In the genomic region with DNA sequence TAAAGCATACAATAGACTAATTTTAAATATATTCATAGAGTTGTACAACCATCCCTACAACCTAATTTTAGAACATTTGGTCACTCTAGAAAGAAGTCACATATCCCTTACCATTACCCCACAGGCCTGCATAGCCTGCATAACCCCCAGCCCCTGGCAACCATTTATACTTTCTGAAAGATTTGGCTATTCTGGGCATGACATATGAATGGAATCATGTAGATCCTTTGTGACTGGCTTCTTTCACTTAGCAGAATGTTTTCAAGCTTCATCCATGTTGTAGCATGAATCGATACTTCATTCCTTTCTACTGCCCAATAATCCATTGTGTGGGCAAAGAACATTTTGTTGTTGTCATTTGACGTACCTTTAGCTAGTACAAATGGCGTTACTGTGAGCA, we compare ENCODE assay signal across 14 cellular contexts.
DNase-seq lines count a peak whose midpoint lies in the region; ATAC-seq and TF ChIP-seq lines count a peak whose summit lies in the region.
"Had no signal": no experiment of that assay in that cellular context is flagged by ENCODE, and none has a peak within 500 bp of the region (broad histone marks: within the 10 kb centered on the region; RNA-seq: fewer than 3 reads in every experiment).

No MANE protein-coding gene starts in this region.

- H3K4ac ChIP-seq in IMR-90 (ENCODE audit: low read depth, low read length): peak overlapping the region; percentile 93

- H2BK5ac ChIP-seq in IMR-90 (ENCODE audit: low read depth, low read length, poor library complexity, severe bottlenecking): peak overlapping the region; percentile 90

- H3K9me3 ChIP-seq in IMR-90 (ENCODE audit: control insufficient read depth, insufficient read depth, low read length) (no peaks in the 10 kb centered on the region), thoracic aorta (no peaks in the 10 kb centered on the region)

- peak overlapping the region; percentile 80 for H3K14ac ChIP-seq in IMR-90 (replicated peaks; ENCODE audit: low read depth, low read length)

- CTCF ChIA-PET in IMR-90 (lab: Yijun Ruan, JAX): no interaction called here

- DNase-seq in IMR-90: no peak
- DNase-seq in endothelial cell (ENCODE audit: low spot score): no peak
- no peak for DNase-seq in mesothelial cell of epicardium (ENCODE audit: low spot score in 2 of 2, unreplicated experiment in 2 of 2)
- DNase-seq in thoracic aorta (ENCODE audit: low spot score): no peak
- DNase-seq in AG08396 (ENCODE audit: low spot score): no peak
- DNase-seq: AML-193; DMS 273 treated with DMSO at 0.1 percent for 48 hours; effector memory CD4-positive, alpha-beta T cell; NCI-H187 treated with DMSO at 0.1 percent for 48 hours; NCI-H510A had no signal

- no peak overlapping the region for H2AFZ ChIP-seq in IMR-90 (replicated peaks; ENCODE audit: low read length, poor library complexity)

- H3K9me3 Mint-ChIP-seq in endothelial cell (ENCODE audit: unreplicated experiment) (no peaks in the 10 kb centered on the region), mesothelial cell of epicardium (no peaks in the 10 kb centered on the region)
- H3K9me3 Mint-ChIP-seq in activated T-helper 17 cell treated with anti-CD3 and anti-CD28 coated beads, Interleukin-2, amount 50 U/mL, for 72 hours: no peaks in the 10 kb centered on the region

- H2AK9ac ChIP-seq in IMR-90 (replicated peaks; ENCODE audit: low read depth, low read length, poor library complexity): peak overlapping the region; percentile 35

- POLR2A ChIA-PET in IMR-90 (lab: Charles Lee; ENCODE audit: unreplicated experiment): no interaction called here

- BruUV-seq in IMR-90 (replicated peaks; lab: Mats Ljungman, UMichigan): no TSS peak

- H3K4me1 ChIP-seq in IMR-90 (ENCODE audit: control insufficient read depth, insufficient read depth, low read length): peaks cover 41% of the 10 kb centered on the region
- H3K4me1 ChIP-seq in thoracic aorta (ENCODE audit: control insufficient read depth in 1 of 2, low read depth in 2 of 2): peaks cover 38 to 96% of the 10 kb centered on the region in 2 donors

- H4K5ac ChIP-seq in IMR-90 (ENCODE audit: low read depth, low read length): peak overlapping the region; percentile 74

- H3K36me3 ChIP-seq in IMR-90 (ENCODE audit: control insufficient read depth, insufficient read depth, low read length): no peaks in the 10 kb centered on the region
- no peaks in the 10 kb centered on the region for H3K36me3 ChIP-seq in thoracic aorta

- H3K4me3 Mint-ChIP-seq in endothelial cell (ENCODE audit: unreplicated experiment) (no peak overlapping the region), mesothelial cell of epicardium (no peak overlapping the region)
- H3K4me3 Mint-ChIP-seq in activated T-helper 17 cell treated with anti-CD3 and anti-CD28 coated beads, Interleukin-2, amount 50 U/mL, for 72 hours: no peak overlapping the region

- H4K91ac ChIP-seq in IMR-90 (ENCODE audit: insufficient read depth, low read depth, low read length): peak overlapping the region; percentile 93

- TF ChIP-seq POLR2A in IMR-90 (IDR thresholded peaks at IDR 0.05; ENCODE audit: low read depth, low read length): no peak

- H3K4me1 Mint-ChIP-seq in endothelial cell (ENCODE audit: unreplicated experiment): peaks cover 72% of the 10 kb centered on the region
- peaks cover 85% of the 10 kb centered on the region for H3K4me1 Mint-ChIP-seq in mesothelial cell of epicardium
- H3K4me1 Mint-ChIP-seq in activated T-helper 17 cell treated with anti-CD3 and anti-CD28 coated beads, Interleukin-2, amount 50 U/mL, for 72 hours: no peaks in the 10 kb centered on the region

- H4K8ac ChIP-seq in IMR-90 (ENCODE audit: low read depth in 2 of 2, low read length in 2 of 2): peak overlapping the region; percentile 78 to 91

- no peaks in the 10 kb centered on the region for H4K20me1 ChIP-seq in IMR-90 (ENCODE audit: insufficient read depth, low read length)

- H2BK20ac ChIP-seq in IMR-90 (ENCODE audit: low read depth, low read length): peak overlapping the region; percentile 90

- no CpG with 5 or more reads among the region's 3 CpGs for WGBS in IMR-90 (ENCODE audit: extremely low coverage in 2 of 2, insufficient read length in 1 of 2), 2 experiments

- H3K27ac Mint-ChIP-seq in endothelial cell (ENCODE audit: unreplicated experiment) (peak overlapping the region; percentile 88), mesothelial cell of epicardium (peak overlapping the region; percentile 97)
- H3K27ac Mint-ChIP-seq in activated T-helper 17 cell treated with anti-CD3 and anti-CD28 coated beads, Interleukin-2, amount 50 U/mL, for 72 hours: no peak overlapping the region

- H3K79me1 ChIP-seq in IMR-90 (ENCODE audit: low read depth in 1 of 2, low read length in 2 of 2): peaks cover 18 to 63% of the 10 kb centered on the region in 2 experiments

- peak overlapping the region; percentile 67; the same call in 1 of the 2 replicates for H2AK5ac ChIP-seq in IMR-90 (ENCODE audit: low read depth, low read length)

- H3K27me3 Mint-ChIP-seq in endothelial cell (ENCODE audit: unreplicated experiment): peaks cover 8% of the 10 kb centered on the region
- H3K27me3 Mint-ChIP-seq in mesothelial cell of epicardium (ENCODE audit: low read depth): no peaks in the 10 kb centered on the region
- no peaks in the 10 kb centered on the region for H3K27me3 Mint-ChIP-seq in activated T-helper 17 cell treated with anti-CD3 and anti-CD28 coated beads, Interleukin-2, amount 50 U/mL, for 72 hours
- H3K27me3 Mint-ChIP-seq: progenitor cell of endocrine pancreas had no signal

- TF ChIP-seq RAD21 in IMR-90 (IDR thresholded peaks at IDR 0.05; ENCODE audit: low read length): no peak

- H2BK120ac ChIP-seq in IMR-90 (ENCODE audit: low read depth, low read length): peak overlapping the region; percentile 97

- peak overlapping the region; percentile 92 for H2BK15ac ChIP-seq in IMR-90 (ENCODE audit: low read depth, low read length)

- H3K56ac ChIP-seq in IMR-90 (ENCODE audit: extremely low read depth, insufficient read depth, low read length): peak overlapping the region; percentile 99

- in situ Hi-C loops in IMR-90 (cut with MboI; ENCODE audit: low sequenced_read_pairs): no loop called here

- intact Hi-C loops in IMR-90 (cut with micrococcal nuclease): loop anchor here (5.0 to 10.0 kb wide), 4 partner anchors 152 to 670 kb away; a partner anchor contains a TSS

- peak overlapping the region; percentile 71; the same call in 1 of the 2 replicates for H3K4me2 ChIP-seq in IMR-90 (ENCODE audit: low read depth, low read length)

- TF ChIP-seq CTCF in IMR-90 (conservative IDR thresholded peaks at IDR 0.05; ENCODE audit: low read depth, low read length): no peak
- TF ChIP-seq CTCF in endothelial cell (IDR thresholded peaks at IDR 0.05; ENCODE audit: unreplicated experiment): no peak
- no peak for TF ChIP-seq CTCF in mesothelial cell of epicardium (IDR thresholded peaks at IDR 0.05; ENCODE audit: unreplicated experiment)
- TF ChIP-seq CTCF in thoracic aorta (IDR thresholded peaks at IDR 0.05): no peak

- ATAC-seq in IMR-90 (ENCODE audit: low read depth): no peak
- ATAC-seq in thoracic aorta (ENCODE audit: insufficient number of reproducible peaks, low FRiP score, low read depth): no peak
- no peak for ATAC-seq in HG02763 (IDR thresholded peaks at IDR 0.05; ENCODE audit: unreplicated experiment)
- ATAC-seq in activated T-helper 17 cell treated with anti-CD3 and anti-CD28 coated beads, Interleukin-2, amount 50 U/mL, for 72 hours (replicated peaks): no peak
- no peak for ATAC-seq in GM21447 (IDR thresholded peaks at IDR 0.05; ENCODE audit: unreplicated experiment)

- H3K27ac ChIP-seq in IMR-90 (ENCODE audit: insufficient read depth, low read length): peak overlapping the region; percentile 90
- H3K27ac ChIP-seq in thoracic aorta: peak overlapping the region; percentile 65 to 66

- dilution Hi-C loops in IMR-90 (cut with HindIII; ENCODE audit: low sequenced_read_pairs, unreplicated experiment): no loop called here

- H3K9me1 ChIP-seq in IMR-90 (ENCODE audit: insufficient read depth, low read length): peaks cover 19% of the 10 kb centered on the region

- H3K23ac ChIP-seq in IMR-90 (ENCODE audit: low read depth, low read length): peak overlapping the region; percentile 97

- H3K27me3 ChIP-seq in IMR-90 (ENCODE audit: control insufficient read depth, insufficient read depth, low read length) (no peaks in the 10 kb centered on the region), thoracic aorta (replicated peaks; ENCODE audit: insufficient read depth) (no peaks in the 10 kb centered on the region)

- peak overlapping the region; percentile 84 for H3K18ac ChIP-seq in IMR-90 (ENCODE audit: low read depth, low read length)

- H3K4me3 ChIP-seq in IMR-90 (ENCODE audit: insufficient read depth, low read depth, low read length) (no peak overlapping the region), thoracic aorta (no peak overlapping the region)

- H3K36me3 Mint-ChIP-seq in endothelial cell (ENCODE audit: low read depth, unreplicated experiment): peaks cover 16% of the 10 kb centered on the region
- H3K36me3 Mint-ChIP-seq in mesothelial cell of epicardium: no peaks in the 10 kb centered on the region
- no peaks in the 10 kb centered on the region for H3K36me3 Mint-ChIP-seq in activated T-helper 17 cell treated with anti-CD3 and anti-CD28 coated beads, Interleukin-2, amount 50 U/mL, for 72 hours (ENCODE audit: low read depth)

- peak overlapping the region; percentile 68; the same call in 1 of the 2 replicates for H3K9ac ChIP-seq in IMR-90 (ENCODE audit: low read depth, low read length)

TF ChIP-seq in IMR-90, 13 proteins besides CTCF, POLR2A, EP300 and RAD21:
- TF ChIP-seq MAFK (IDR thresholded peaks at IDR 0.05; ENCODE audit: low read depth, low read length): no peak
- no peak for TF ChIP-seq CHD1 (IDR thresholded peaks at IDR 0.05; ENCODE audit: low read depth, low read length)
- no peak for TF ChIP-seq FOS (IDR thresholded peaks at IDR 0.05; ENCODE audit: low read depth, low read length)
- TF ChIP-seq NFE2L2 (IDR thresholded peaks at IDR 0.05; ENCODE audit: low read depth, low read length): no peak
TF ChIP-seq in IMR-90: peak in this region for 0.
